ENCODE assay signal across 37 cellular contexts in genomic region chr6:165117806-165118205, GRCh38.
"Had no signal": no experiment of that assay in that cellular context is flagged by ENCODE, and none has a peak within 500 bp of the region (broad histone marks: within the 10 kb centered on the region; RNA-seq: fewer than 3 reads in every experiment).

No MANE protein-coding gene starts in this region.

- H3K4me3 Mint-ChIP-seq: activated CD4-positive, alpha-beta memory T cell treated with anti-CD3 and anti-CD28 coated beads, Interleukin-2, amount 10 ng/mL, durations not matched to agents 7 days and 5 days; activated naive CD8-positive, alpha-beta T cell treated with anti-CD3 and anti-CD28 coated beads for 36 hours; activated T-cell treated with anti-CD3 and anti-CD28 coated beads, Interleukin-2, amount 50 U/mL, for 72 hours; activated T-helper 17 cell treated with anti-CD3 and anti-CD28 coated beads, Interleukin-2, amount 50 U/mL, for 72 hours had no signal

- H3K9me3 ChIP-seq: body of pancreas had no signal

- DNase-seq: activated CD4-positive, alpha-beta memory T cell treated with anti-CD3 and anti-CD28 coated beads, Interleukin-2, amount 10 ng/mL, durations not matched to agents 7 days and 5 days; activated CD4-positive, alpha-beta T cell treated with anti-CD3 and anti-CD28 coated beads for 1 hour; activated CD4-positive, alpha-beta T cell treated with anti-CD3 and anti-CD28 coated beads for 48 hours; activated CD4-positive, CD25-positive, alpha-beta regulatory T cell; activated effector memory CD4-positive, alpha-beta T cell treated with anti-CD3 and anti-CD28 coated beads, Interleukin-2, amount 50 U/mL, for 16 hours; activated naive CD4-positive, alpha-beta T cell; activated naive CD4-positive, alpha-beta T cell treated with anti-CD3 and anti-CD28 coated beads, Interleukin-2, amount 50 U/mL, for 16 hours; activated naive CD8-positive, alpha-beta T cell treated with anti-CD3 and anti-CD28 coated beads for 36 hours; activated T-cell treated with anti-CD3 and anti-CD28 coated beads, Interleukin-2, amount 50 U/mL, for 1 hour; activated T-cell treated with anti-CD3 and anti-CD28 coated beads, Interleukin-2, amount 50 U/mL, for 72 hours; amniotic stem cell; body of pancreas; caudate nucleus; cerebellar nuclear complex; NCI-H1092 treated with DMSO at 0.1 percent for 48 hours; NCI-H1417; NCI-H146; NCI-H187; NCI-H2029 treated with DMSO at 0.1 percent for 48 hours; NCI-H2107; NCI-H2171; NCI-H510A; NCI-H526; NCI-H748 treated with DMSO at 0.1 percent for 48 hours; NK-92 treated with Interleukin-12 subunit alpha and Interleukin-12 subunit beta, amount 100 ng/mL, for 24 hours; PC-9; SIG-M5; SW 1271; T-helper 1 cell; T-helper 2 cell; T1000; WERI-Rb-1 had no signal

- H3K27me3 ChIP-seq: ascending aorta, body of pancreas, breast epithelium had no signal

- H3K4me3 ChIP-seq: ascending aorta, body of pancreas, breast epithelium, PC-9 had no signal

- ATAC-seq: activated T-cell treated with anti-CD3 and anti-CD28 coated beads, Interleukin-2, amount 50 U/mL, for 72 hours; activated T-helper 17 cell treated with anti-CD3 and anti-CD28 coated beads, Interleukin-2, amount 50 U/mL, for 72 hours; body of pancreas; Right ventricle myocardium inferior had no signal

- H3K36me3 ChIP-seq: ascending aorta, breast epithelium, WERI-Rb-1 had no signal

- H3K4me1 ChIP-seq: ascending aorta, body of pancreas, breast epithelium had no signal

- H3K4me1 Mint-ChIP-seq: activated CD4-positive, alpha-beta memory T cell treated with anti-CD3 and anti-CD28 coated beads, Interleukin-2, amount 10 ng/mL, durations not matched to agents 7 days and 5 days; activated naive CD8-positive, alpha-beta T cell treated with anti-CD3 and anti-CD28 coated beads for 36 hours; activated T-helper 17 cell treated with anti-CD3 and anti-CD28 coated beads, Interleukin-2, amount 50 U/mL, for 72 hours had no signal

- H3K4me2 ChIP-seq: PC-9 had no signal

- H3K27ac ChIP-seq: ascending aorta, body of pancreas, breast epithelium, PC-9, RWPE1, WERI-Rb-1 had no signal

- H3K27ac Mint-ChIP-seq: activated CD4-positive, alpha-beta memory T cell treated with anti-CD3 and anti-CD28 coated beads, Interleukin-2, amount 10 ng/mL, durations not matched to agents 7 days and 5 days; activated naive CD8-positive, alpha-beta T cell treated with anti-CD3 and anti-CD28 coated beads for 36 hours; activated T-cell treated with anti-CD3 and anti-CD28 coated beads, Interleukin-2, amount 50 U/mL, for 72 hours; activated T-helper 17 cell treated with anti-CD3 and anti-CD28 coated beads, Interleukin-2, amount 50 U/mL, for 72 hours had no signal

- H3K36me3 Mint-ChIP-seq: activated naive CD8-positive, alpha-beta T cell treated with anti-CD3 and anti-CD28 coated beads for 36 hours had no signal

- H2AFZ ChIP-seq: PC-9 had no signal
